In genomic region chrX:129979207-129979920, GRCh38 we compare ENCODE assay signal across 1 cellular context.
TF ChIP-seq lines count a peak whose summit lies in the region.

No MANE protein-coding gene starts in this region.

TF ChIP-seq in WTC11, 78 proteins besides CTCF, POLR2A, EP300 and RAD21 (continued from another document):
- TF ChIP-seq E2F5 (CRISPR knock-in tag; IDR thresholded peaks at IDR 0.05) (no peak), ZNF121 (CRISPR knock-in tag; IDR thresholded peaks at IDR 0.05) (no peak), RELA (CRISPR knock-in tag; IDR thresholded peaks at IDR 0.05; ENCODE audit: borderline replicate concordance) (no peak), ZMAT4 (CRISPR knock-in tag; IDR thresholded peaks at IDR 0.05) (no peak), TCF7 (CRISPR knock-in tag; IDR thresholded peaks at IDR 0.05; ENCODE audit: low read depth) (no peak), ESRRA (CRISPR knock-in tag; IDR thresholded peaks at IDR 0.05; ENCODE audit: borderline replicate concordance) (no peak), ZBTB21 (CRISPR knock-in tag; IDR thresholded peaks at IDR 0.05; ENCODE audit: borderline replicate concordance) (no peak)
- TF ChIP-seq, protein P1, sequence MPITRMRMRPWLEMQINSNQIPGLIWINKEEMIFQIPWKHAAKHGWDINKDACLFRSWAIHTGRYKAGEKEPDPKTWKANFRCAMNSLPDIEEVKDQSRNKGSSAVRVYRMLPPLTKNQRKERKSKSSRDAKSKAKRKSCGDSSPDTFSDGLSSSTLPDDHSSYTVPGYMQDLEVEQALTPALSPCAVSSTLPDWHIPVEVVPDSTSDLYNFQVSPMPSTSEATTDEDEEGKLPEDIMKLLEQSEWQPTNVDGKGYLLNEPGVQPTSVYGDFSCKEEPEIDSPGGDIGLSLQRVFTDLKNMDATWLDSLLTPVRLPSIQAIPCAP (CRISPR knock-in tag; IDR thresholded peaks at IDR 0.05) = no peak
